In the genomic region with DNA sequence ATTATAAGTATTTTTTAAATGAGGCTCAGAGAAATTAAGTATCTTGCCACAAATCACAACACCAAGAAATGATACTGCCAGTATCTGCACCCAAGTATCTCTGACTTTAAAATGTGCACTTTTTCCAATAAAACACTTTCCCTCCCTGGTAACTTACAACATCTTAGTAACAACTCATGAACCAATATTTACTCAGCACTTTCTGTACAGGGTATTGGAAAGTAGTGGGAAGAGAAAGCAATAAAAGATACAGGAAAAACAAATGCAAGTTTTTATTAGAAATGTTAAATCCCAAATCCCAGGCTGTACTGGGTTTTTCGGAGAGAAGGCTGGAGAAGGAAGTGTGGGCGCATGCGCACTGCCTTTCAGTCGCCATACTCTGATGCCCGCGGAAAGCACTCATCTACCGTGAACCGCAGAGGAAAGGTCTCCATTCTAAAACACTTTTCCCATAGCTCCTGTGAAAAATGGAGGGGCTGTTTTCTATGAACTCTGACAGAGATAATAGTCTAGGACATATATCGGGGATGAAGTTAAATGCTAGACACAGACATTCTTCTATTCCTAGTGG, we compare ENCODE assay signal across 1 cellular context.
TF ChIP-seq lines count a peak whose summit lies in the region.

No MANE protein-coding gene starts in this region.

TF ChIP-seq in HepG2, 621 proteins besides CTCF, POLR2A, EP300 and RAD21:
- TF ChIP-seq, protein P1, sequence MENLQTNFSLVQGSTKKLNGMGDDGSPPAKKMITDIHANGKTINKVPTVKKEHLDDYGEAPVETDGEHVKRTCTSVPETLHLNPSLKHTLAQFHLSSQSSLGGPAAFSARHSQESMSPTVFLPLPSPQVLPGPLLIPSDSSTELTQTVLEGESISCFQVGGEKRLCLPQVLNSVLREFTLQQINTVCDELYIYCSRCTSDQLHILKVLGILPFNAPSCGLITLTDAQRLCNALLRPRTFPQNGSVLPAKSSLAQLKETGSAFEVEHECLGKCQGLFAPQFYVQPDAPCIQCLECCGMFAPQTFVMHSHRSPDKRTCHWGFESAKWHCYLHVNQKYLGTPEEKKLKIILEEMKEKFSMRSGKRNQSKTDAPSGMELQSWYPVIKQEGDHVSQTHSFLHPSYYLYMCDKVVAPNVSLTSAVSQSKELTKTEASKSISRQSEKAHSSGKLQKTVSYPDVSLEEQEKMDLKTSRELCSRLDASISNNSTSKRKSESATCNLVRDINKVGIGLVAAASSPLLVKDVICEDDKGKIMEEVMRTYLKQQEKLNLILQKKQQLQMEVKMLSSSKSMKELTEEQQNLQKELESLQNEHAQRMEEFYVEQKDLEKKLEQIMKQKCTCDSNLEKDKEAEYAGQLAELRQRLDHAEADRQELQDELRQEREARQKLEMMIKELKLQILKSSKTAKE (CRISPR knock-in tag; IDR thresholded peaks at IDR 0.05; ENCODE audit: borderline replicate concordance), result no peak
- peak; percentile 18; the same call in 1 of the 2 replicates for TF ChIP-seq FOXA3 (CRISPR knock-in tag; IDR thresholded peaks at IDR 0.05)
